1 cellular context compared by ENCODE assay signal in the genomic region with DNA sequence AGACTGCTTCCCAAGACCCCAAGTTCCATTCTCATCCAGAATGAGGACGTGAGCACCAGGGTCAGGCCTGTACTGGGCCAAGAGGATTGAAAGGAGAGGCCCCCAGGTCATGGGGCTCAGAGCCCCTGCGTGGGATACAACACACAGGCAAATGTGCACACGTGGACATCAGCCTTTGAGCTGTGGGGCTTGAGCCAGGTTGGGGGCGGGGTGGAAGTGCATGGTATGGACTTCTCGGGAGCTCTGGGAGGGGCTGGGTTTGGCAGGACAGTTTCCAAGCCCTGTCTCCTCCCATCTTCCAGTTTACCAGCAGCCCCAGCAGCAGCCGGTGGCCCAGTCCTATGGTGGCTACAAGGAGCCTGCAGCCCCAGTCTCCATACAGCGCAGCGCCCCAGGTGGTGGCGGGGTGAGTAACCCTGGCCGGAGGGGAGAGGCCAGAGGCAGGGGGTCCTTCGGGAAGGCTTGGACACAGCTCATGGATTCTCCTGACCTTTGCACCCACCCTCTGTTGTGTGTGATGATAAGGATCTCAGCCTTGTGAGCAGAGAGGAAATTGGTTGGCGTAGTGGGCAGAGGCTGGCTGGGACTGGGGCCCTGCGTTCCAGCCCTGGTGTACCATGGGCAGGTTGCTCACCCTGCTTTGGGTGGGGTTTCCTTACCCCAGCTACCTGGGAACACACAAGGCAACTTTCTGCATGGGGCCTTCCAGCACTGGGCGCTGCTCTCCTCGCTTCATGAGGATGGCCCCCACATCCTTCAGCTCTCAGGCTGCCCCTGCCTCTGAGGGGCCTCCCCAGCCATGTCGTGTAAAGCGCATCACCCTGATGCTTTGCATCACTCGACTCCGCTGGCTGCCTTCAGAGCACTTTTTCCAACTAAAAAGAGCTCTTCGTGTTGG.
TF ChIP-seq lines count a peak whose summit lies in the region.

No MANE protein-coding gene starts in this region.

TF ChIP-seq in HepG2, 621 proteins besides CTCF, POLR2A, EP300 and RAD21 (continued from another document):
- no peak for TF ChIP-seq ZNF441 (CRISPR knock-in tag; IDR thresholded peaks at IDR 0.05; ENCODE audit: borderline replicate concordance)
- peak; percentile 60 for TF ChIP-seq MAX (IDR thresholded peaks at IDR 0.05)
